Comparison of ENCODE assay signal across 6 cellular contexts in genomic region chr1:156765136-156765535, GRCh38. TPM values are rescaled to one million over a fixed set of nuclear protein-coding genes. Genes with fewer than 3 reads are reported as not detected.
DNase-seq lines count a peak whose midpoint lies in the region; ATAC-seq, FAIRE-seq and TF ChIP-seq lines count a peak whose summit lies in the region.
"Not testable (repeated sequence)": the region's sequence is repeated elsewhere in the genome, so short reads cannot be mapped to it uniquely, and the experiment has no call there.

No MANE protein-coding gene starts in this region.

- not testable (repeated sequence) for H3K4me3 ChIP-seq in HL-60 (replicated peaks; ENCODE audit: insufficient read depth, low read length); K562; sigmoid colon

- ATAC-seq in K562: not testable (repeated sequence)

- H3K9me1 ChIP-seq in K562 (ENCODE audit: control insufficient read depth, insufficient read depth, low read length): not testable (repeated sequence)

- POLR2A ChIA-PET in RWPE1 (lab: Yijun Ruan, JAX; ENCODE audit: low non-redundant PET) (interaction anchor here (0.6 kb wide), 1 partner anchor 28 kb away, joined by 4 read pairs; no protein-coding TSS in a partner anchor), K562 (lab: Yijun Ruan, JAX) (interaction anchor here (3.2 kb wide), 1 partner anchor 8 kb away, joined by 27 read pairs; no protein-coding TSS in a partner anchor)

- H3K9ac ChIP-seq in K562 (ENCODE audit: insufficient read depth in 1 of 2, low read depth in 2 of 2, low read length in 2 of 2): not testable (repeated sequence)

- CTCF ChIA-PET in RWPE1 (lab: Yijun Ruan, JAX); K562 (lab: Yijun Ruan, JAX; ENCODE audit: low intra/inter-chr PET ratio): not testable (repeated sequence)

- peaks cover 17% of the 10 kb centered on the region for H3K4me1 Mint-ChIP-seq in chondrocyte (ENCODE audit: low read depth)

- WGBS in K562 (ENCODE audit: insufficient coverage, low coverage, missing lambda C conversion rate): 89% methylated on average over 8 of the region's 15 CpGs
- 95 to 97% methylated on average over 15 of the region's 15 CpGs for WGBS in sigmoid colon, 2 donors

- not testable (repeated sequence) for FAIRE-seq in K562 (lab: Jason Lieb, UNC)

- not testable (repeated sequence) for H3K36me3 Mint-ChIP-seq in chondrocyte (ENCODE audit: low read depth)

- not testable (repeated sequence) for H2AFZ ChIP-seq in K562 (ENCODE audit: low read depth, low read length)

- peak overlapping the region; percentile 67; the same call in 1 of the 2 replicates for H3K27ac ChIP-seq in HL-60 (replicated peaks)
- H3K27ac ChIP-seq in RWPE1: peak overlapping the region; percentile 26; the same call in 1 of the 2 replicates
- not testable (repeated sequence) for H3K27ac ChIP-seq in K562 (ENCODE audit: extremely low read depth, low read depth, low read length); sigmoid colon

- not testable (repeated sequence) for H3K27me3 Mint-ChIP-seq in chondrocyte (ENCODE audit: low read depth)

- intact Hi-C loops in K562 (cut with micrococcal nuclease); posterior vena cava (cut with DNase I): not testable (repeated sequence)
- intact Hi-C loops in sigmoid colon (cut with DNase I): loop anchor here (5.0 kb wide), 1 partner anchor 38 kb away; the partner anchor contains the start of genes ISG20L2 and METTL25B

- TF ChIP-seq EP300 in K562 (IDR thresholded peaks at IDR 0.05; ENCODE audit: low read length); sigmoid colon (IDR thresholded peaks at IDR 0.05): not testable (repeated sequence)

- not testable (repeated sequence) for BruUV-seq in K562 (replicated peaks; lab: Mats Ljungman, UMichigan)

- not testable (repeated sequence) for H3K36me3 ChIP-seq in K562 (ENCODE audit: control insufficient read depth, insufficient read depth, low read length); sigmoid colon

- H3K79me2 ChIP-seq in K562 (ENCODE audit: control insufficient read depth, insufficient read depth, low read length): peaks cover 41% of the 10 kb centered on the region

- H3K4me1 ChIP-seq in K562 (replicated peaks in 1 of 2; ENCODE audit: control insufficient read depth in 2 of 2, insufficient read depth in 2 of 2, low read length in 2 of 2): peaks cover 17 to 19% of the 10 kb centered on the region in 2 experiments; a peak in 4 of 5 replicates
- peaks cover 0 to 32% (median 27%) of the 10 kb centered on the region in 4 donors for H3K4me1 ChIP-seq in sigmoid colon

- not testable (repeated sequence) for TF ChIP-seq RAD21 in K562 (CRISPR knock-in tag; conservative IDR thresholded peaks at IDR 0.05 in 1 of 2, IDR thresholded peaks at IDR 0.05 in 1 of 2)

- H3K9me3 ChIP-seq in K562 (replicated peaks; ENCODE audit: control insufficient read depth, insufficient read depth, low read depth, low read length); sigmoid colon: not testable (repeated sequence)

- DNase-seq in HL-60 (ENCODE audit: low read depth in 1 of 2, low spot score in 1 of 2); RWPE1 (ENCODE audit: low spot score); K562 (ENCODE audit: extremely low read depth in 1 of 4, low spot score in 3 of 4): not testable (repeated sequence)
- DNase-seq in chondrocyte (ENCODE audit: low spot score) (peak; percentile 9), posterior vena cava (ENCODE audit: low spot score) (peak; percentile 58), sigmoid colon (peak; percentile 38)

- H4K20me1 ChIP-seq in K562 (replicated peaks; ENCODE audit: control insufficient read depth, insufficient read depth, low read length): not testable (repeated sequence)

- not testable (repeated sequence) for H3K27ac Mint-ChIP-seq in chondrocyte (ENCODE audit: unreplicated experiment)

- not testable (repeated sequence) for H3K27me3 ChIP-seq in HL-60 (ENCODE audit: insufficient read depth, poor library complexity, severe bottlenecking); K562 (ENCODE audit: control insufficient read depth in 2 of 2, insufficient read depth in 2 of 2, low read length in 2 of 2); sigmoid colon

- in situ Hi-C loops in K562 (cut with MboI): loop anchor here (5.0 kb wide), 1 partner anchor 38 kb away; the partner anchor contains the start of genes ISG20L2 and METTL25B

- not testable (repeated sequence) for TF ChIP-seq CTCF in HL-60 (IDR thresholded peaks at IDR 0.05; ENCODE audit: insufficient read depth, low read length); RWPE1 (conservative IDR thresholded peaks at IDR 0.05; ENCODE audit: low read depth); K562 (IDR thresholded peaks at IDR 0.05 in 2 of 3, conservative IDR thresholded peaks at IDR 0.05 in 1 of 3; ENCODE audit: insufficient read depth in 2 of 3, low read depth in 1 of 3, low read length in 3 of 3); chondrocyte (IDR thresholded peaks at IDR 0.05); sigmoid colon (IDR thresholded peaks at IDR 0.05)

- not testable (repeated sequence) for H3K9me3 Mint-ChIP-seq in chondrocyte (ENCODE audit: low read depth)

- H3K4me2 ChIP-seq in K562 (ENCODE audit: insufficient read depth, low read length): not testable (repeated sequence)

- H3K4me3 Mint-ChIP-seq in chondrocyte (ENCODE audit: unreplicated experiment): not testable (repeated sequence)

- TF ChIP-seq POLR2A in K562 (conservative IDR thresholded peaks at IDR 0.05); sigmoid colon (IDR thresholded peaks at IDR 0.05): not testable (repeated sequence)

RNA-seq across cellular contexts. Expression of gene PRCC, which starts 2.2 kb away (rescaled TPM):
- total RNA-seq in K562 (2011; cell fraction: chromatin; rRNA removed; ENCODE audit: low replicate concordance): 111 and 116 TPM in 2 replicates
- total RNA-seq in K562 (2011; cell fraction: nucleolus; rRNA removed): 71.5 and 89.1 TPM in 2 replicates
- total RNA-seq in K562 (2011; cell fraction: nucleoplasm; rRNA removed): 86.8 and 90.6 TPM in 2 replicates
- total RNA-seq in K562 (2014; rRNA removed): 51.0 and 86.2 TPM in 2 replicates
- total RNA-seq in K562 (2014; rRNA removed; fragmentation: Illumina TruSeq; extraction: Trizol): 32.1 and 35.1 TPM in 2 replicates
- total RNA-seq in K562 (2015; rRNA removed; fragmentation: Illumina TruSeq; extraction: Trizol): 35.8 and 41.1 TPM in 2 replicates
- total RNA-seq in K562 (2021): 85.3 and 89.5 TPM in 2 replicates
- 38.8 and 70.2 TPM in 2 replicates for polyA plus RNA-seq in K562 (2011; rRNA removed)
- 75.7 and 85.5 TPM in 2 replicates for polyA plus RNA-seq in K562 (2011; cell fraction: cytosol; rRNA removed)
- 64.3 and 89.5 TPM in 2 replicates for polyA plus RNA-seq in K562 (2011; cell fraction: nucleus; rRNA removed)
- polyA plus RNA-seq in K562 (2012): 58.6 and 81.0 TPM in 2 replicates
- polyA plus RNA-seq in K562 (2014; fragmentation: Illumina TruSeq; extraction: Trizol): 133 and 201 TPM in 2 replicates
- 10 to 100 TPM; 23.9 to 25.5 TPM for polyA plus RNA-seq in K562 (2014; fragmentation: Nextera tagmentation; extraction: Ambion mirVana)
- polyA plus RNA-seq in K562 (2014; rRNA removed): 53.6 and 68.0 TPM in 2 replicates
- polyA minus RNA-seq in K562 (2011; rRNA and poly(A)+ RNA removed): 66.4 and 76.9 TPM in 2 replicates
- 41.1 and 58.4 TPM in 2 replicates for polyA minus RNA-seq in K562 (2011; cell fraction: cytosol; rRNA and poly(A)+ RNA removed)
- polyA minus RNA-seq in K562 (2011; cell fraction: nucleus; rRNA and poly(A)+ RNA removed): 21.8 and 33.0 TPM in 2 replicates
- 57.0 to 61.7 TPM (median 60.9 TPM) in 3 replicates for total RNA-seq in chondrocyte
- total RNA-seq in posterior vena cava: 10 to 100 TPM; 44.3 to 48.6 TPM
- 10 to 100 TPM; 27.5 to 34.1 (median 32.4) TPM for total RNA-seq in sigmoid colon
- 10 to 100 TPM; 42.0 to 49.7 (median 48.3) TPM for polyA plus RNA-seq in sigmoid colon

RNA-seq across cellular contexts. Expression of gene HDGF, which starts 13.7 kb away (rescaled TPM):
- total RNA-seq in K562 (2011; cell fraction: chromatin; rRNA removed; ENCODE audit: low replicate concordance): 54.5 and 99.5 TPM in 2 replicates
- 73.4 and 78.6 TPM in 2 replicates for total RNA-seq in K562 (2011; cell fraction: nucleolus; rRNA removed)
- 87.7 and 114 TPM in 2 replicates for total RNA-seq in K562 (2011; cell fraction: nucleoplasm; rRNA removed)
- total RNA-seq in K562 (2014; rRNA removed): 470 and 501 TPM in 2 replicates
- total RNA-seq in K562 (2014; rRNA removed; fragmentation: Illumina TruSeq; extraction: Trizol): 400 and 403 TPM in 2 replicates
- total RNA-seq in K562 (2015; rRNA removed; fragmentation: Illumina TruSeq; extraction: Trizol): 392 and 404 TPM in 2 replicates
- 390 and 425 TPM in 2 replicates for total RNA-seq in K562 (2021)
- 224 and 310 TPM in 2 replicates for polyA plus RNA-seq in K562 (2011; rRNA removed)
- 174 and 175 TPM in 2 replicates for polyA plus RNA-seq in K562 (2011; cell fraction: cytosol; rRNA removed)
- 182 and 185 TPM in 2 replicates for polyA plus RNA-seq in K562 (2011; cell fraction: nucleus; rRNA removed)
- 190 and 267 TPM in 2 replicates for polyA plus RNA-seq in K562 (2012)
- polyA plus RNA-seq in K562 (2014; fragmentation: Illumina TruSeq; extraction: Trizol): 507 and 601 TPM in 2 replicates
- polyA plus RNA-seq in K562 (2014; fragmentation: Nextera tagmentation; extraction: Ambion mirVana): 10 to 100 TPM; 38.8 to 41.8 TPM
- 358 and 372 TPM in 2 replicates for polyA plus RNA-seq in K562 (2014; rRNA removed)
- polyA minus RNA-seq in K562 (2011; rRNA and poly(A)+ RNA removed): 142 and 177 TPM in 2 replicates
- polyA minus RNA-seq in K562 (2011; cell fraction: cytosol; rRNA and poly(A)+ RNA removed): 120 and 140 TPM in 2 replicates
- polyA minus RNA-seq in K562 (2011; cell fraction: nucleus; rRNA and poly(A)+ RNA removed): 33.7 and 57.2 TPM in 2 replicates
- total RNA-seq in chondrocyte: 136 to 143 TPM (median 140 TPM) in 3 replicates
- 100 to 1,000 TPM; 101 to 126 TPM for total RNA-seq in posterior vena cava
- total RNA-seq in sigmoid colon: 100 to 1,000 TPM; 108 to 128 (median 116) TPM
- polyA plus RNA-seq in sigmoid colon: 100 to 1,000 TPM; 156 to 297 (median 202) TPM

RNA-seq across cellular contexts. Expression of gene MRPL24, which starts 24.2 kb away (rescaled TPM):
- total RNA-seq in K562 (2011; cell fraction: chromatin; rRNA removed; ENCODE audit: low replicate concordance): 8.3 and 22.8 TPM in 2 replicates
- total RNA-seq in K562 (2011; cell fraction: nucleolus; rRNA removed): 18.7 and 20.3 TPM in 2 replicates
- total RNA-seq in K562 (2011; cell fraction: nucleoplasm; rRNA removed): 15.8 and 16.2 TPM in 2 replicates
- total RNA-seq in K562 (2014; rRNA removed) (103 and 134 TPM in 2 replicates), K562 (2014; rRNA removed; fragmentation: Illumina TruSeq; extraction: Trizol) (91.6 and 91.8 TPM in 2 replicates), K562 (2015; rRNA removed; fragmentation: Illumina TruSeq; extraction: Trizol) (105 and 113 TPM in 2 replicates), K562 (2021) (74.0 and 74.3 TPM in 2 replicates), chondrocyte (38.6 to 58.3 TPM (median 40.3 TPM) in 3 replicates), posterior vena cava (10 to 100 TPM; 60.5 to 63.7 TPM), sigmoid colon (10 to 100 TPM; 53.0 to 68.5 (median 59.7) TPM)
- polyA plus RNA-seq in K562 (2011; rRNA removed) (97.5 and 101 TPM in 2 replicates), K562 (2014; fragmentation: Illumina TruSeq; extraction: Trizol) (153 and 163 TPM in 2 replicates), K562 (2014; fragmentation: Nextera tagmentation; extraction: Ambion mirVana) (100 to 1,000 TPM; 206 to 267 TPM), K562 (2014; rRNA removed) (115 and 141 TPM in 2 replicates), sigmoid colon (10 to 100 TPM; 72.7 to 81.1 (median 81.0) TPM)
- 66.6 and 77.0 TPM in 2 replicates for polyA plus RNA-seq in K562 (2011; cell fraction: cytosol; rRNA removed)
- 59.6 and 61.8 TPM in 2 replicates for polyA plus RNA-seq in K562 (2011; cell fraction: nucleus; rRNA removed)
- 90.5 and 117 TPM in 2 replicates for polyA plus RNA-seq in K562 (2012)
- 43.9 and 56.9 TPM in 2 replicates for polyA minus RNA-seq in K562 (2011; rRNA and poly(A)+ RNA removed)
- 23.8 and 27.5 TPM in 2 replicates for polyA minus RNA-seq in K562 (2011; cell fraction: cytosol; rRNA and poly(A)+ RNA removed)
- 9.4 and 12.0 TPM in 2 replicates for polyA minus RNA-seq in K562 (2011; cell fraction: nucleus; rRNA and poly(A)+ RNA removed)

RNA-seq across cellular contexts. Expression of gene ISG20L2, which starts 36.6 kb away (rescaled TPM):
- 62.5 and 90.4 TPM in 2 replicates for total RNA-seq in K562 (2011; cell fraction: chromatin; rRNA removed; ENCODE audit: low replicate concordance)
- 49.1 and 64.9 TPM in 2 replicates for total RNA-seq in K562 (2011; cell fraction: nucleolus; rRNA removed)
- 55.7 and 64.4 TPM in 2 replicates for total RNA-seq in K562 (2011; cell fraction: nucleoplasm; rRNA removed)
- 34.3 and 40.7 TPM in 2 replicates for total RNA-seq in K562 (2014; rRNA removed)
- 57.7 and 59.6 TPM in 2 replicates for total RNA-seq in K562 (2014; rRNA removed; fragmentation: Illumina TruSeq; extraction: Trizol)
- 52.6 and 53.3 TPM in 2 replicates for total RNA-seq in K562 (2015; rRNA removed; fragmentation: Illumina TruSeq; extraction: Trizol)
- 46.3 and 50.3 TPM in 2 replicates for total RNA-seq in K562 (2021)
- 59.5 and 63.8 TPM in 2 replicates for polyA plus RNA-seq in K562 (2011; rRNA removed)
- 60.2 and 77.5 TPM in 2 replicates for polyA plus RNA-seq in K562 (2011; cell fraction: cytosol; rRNA removed)
- 23.1 and 28.0 TPM in 2 replicates for polyA plus RNA-seq in K562 (2011; cell fraction: nucleus; rRNA removed)
- polyA plus RNA-seq in K562 (2012): 45.7 and 45.9 TPM in 2 replicates
- polyA plus RNA-seq in K562 (2014; fragmentation: Illumina TruSeq; extraction: Trizol): 100 and 130 TPM in 2 replicates
- 10 to 100 TPM; 21.3 to 50.3 TPM for polyA plus RNA-seq in K562 (2014; fragmentation: Nextera tagmentation; extraction: Ambion mirVana)
- 41.5 and 50.9 TPM in 2 replicates for polyA plus RNA-seq in K562 (2014; rRNA removed)
- 52.8 and 62.8 TPM in 2 replicates for polyA minus RNA-seq in K562 (2011; rRNA and poly(A)+ RNA removed)
- polyA minus RNA-seq in K562 (2011; cell fraction: cytosol; rRNA and poly(A)+ RNA removed): 23.6 and 28.9 TPM in 2 replicates
- 21.1 and 35.4 TPM in 2 replicates for polyA minus RNA-seq in K562 (2011; cell fraction: nucleus; rRNA and poly(A)+ RNA removed)
- total RNA-seq in chondrocyte: 22.3 to 45.7 TPM (median 23.7 TPM) in 3 replicates
- 10 to 100 TPM; 17.3 to 20.3 TPM for total RNA-seq in posterior vena cava
- 10 to 100 TPM; 13.6 to 17.6 (median 16.7) TPM for total RNA-seq in sigmoid colon
- 10 to 100 TPM; 12.0 to 23.4 (median 17.1) TPM for polyA plus RNA-seq in sigmoid colon

RNA-seq across cellular contexts. Expression of gene METTL25B, which starts 36.9 kb away (rescaled TPM):
- 50.1 and 117 TPM in 2 replicates for total RNA-seq in K562 (2011; cell fraction: chromatin; rRNA removed; ENCODE audit: low replicate concordance)
- 103 and 114 TPM in 2 replicates for total RNA-seq in K562 (2011; cell fraction: nucleolus; rRNA removed)
- 74.6 and 83.1 TPM in 2 replicates for total RNA-seq in K562 (2011; cell fraction: nucleoplasm; rRNA removed)
- total RNA-seq in K562 (2014; rRNA removed): 33.1 and 39.1 TPM in 2 replicates
- total RNA-seq in K562 (2014; rRNA removed; fragmentation: Illumina TruSeq; extraction: Trizol): 17.8 and 26.3 TPM in 2 replicates
- 27.0 and 30.3 TPM in 2 replicates for total RNA-seq in K562 (2015; rRNA removed; fragmentation: Illumina TruSeq; extraction: Trizol)
- total RNA-seq in K562 (2021): 46.3 and 48.3 TPM in 2 replicates
- polyA plus RNA-seq in K562 (2011; rRNA removed): 37.1 and 46.1 TPM in 2 replicates
- polyA plus RNA-seq in K562 (2011; cell fraction: cytosol; rRNA removed): 44.7 and 53.0 TPM in 2 replicates
- polyA plus RNA-seq in K562 (2011; cell fraction: nucleus; rRNA removed): 79.3 and 98.8 TPM in 2 replicates
- polyA plus RNA-seq in K562 (2012): 34.9 and 66.4 TPM in 2 replicates
- polyA plus RNA-seq in K562 (2014; fragmentation: Illumina TruSeq; extraction: Trizol): 33.9 and 37.7 TPM in 2 replicates
- 10 to 100 TPM in 1 of 2 experiments, 1 to 10 TPM in 1; 7.7 to 13.2 TPM for polyA plus RNA-seq in K562 (2014; fragmentation: Nextera tagmentation; extraction: Ambion mirVana)
- polyA plus RNA-seq in K562 (2014; rRNA removed): 41.8 and 57.4 TPM in 2 replicates
- polyA minus RNA-seq in K562 (2011; rRNA and poly(A)+ RNA removed): 17.4 and 21.8 TPM in 2 replicates
- polyA minus RNA-seq in K562 (2011; cell fraction: cytosol; rRNA and poly(A)+ RNA removed): 20.6 and 27.1 TPM in 2 replicates
- 25.0 and 34.1 TPM in 2 replicates for polyA minus RNA-seq in K562 (2011; cell fraction: nucleus; rRNA and poly(A)+ RNA removed)
- total RNA-seq in chondrocyte: 11.4 to 17.1 TPM (median 14.1 TPM) in 3 replicates
- total RNA-seq in posterior vena cava: 10 to 100 TPM; 19.6 to 21.6 TPM
- total RNA-seq in sigmoid colon: 10 to 100 TPM; 11.8 to 21.6 (median 13.7) TPM
- polyA plus RNA-seq in sigmoid colon: 10 to 100 TPM; 19.0 to 33.1 (median 22.8) TPM
